In genomic region chr10:80161321-80162084, GRCh38 we compare ENCODE assay signal across 10 cellular contexts. TPM values are rescaled to one million over a fixed set of nuclear protein-coding genes. Genes with fewer than 3 reads are reported as not detected.
A peak's percentile ranks its signal among the peaks of the same experiment; 100 is the strongest.
DNase-seq lines count a peak whose midpoint lies in the region; ATAC-seq and TF ChIP-seq lines count a peak whose summit lies in the region.
"Had no signal": no experiment of that assay in that cellular context is flagged by ENCODE, and none has a peak within 500 bp of the region (broad histone marks: within the 10 kb centered on the region; RNA-seq: fewer than 3 reads in every experiment).

No MANE protein-coding gene starts in this region.

- H2AFZ ChIP-seq in neural progenitor cell (replicated peaks), result no peak overlapping the region

- H3K4me3 ChIP-seq in choroid plexus epithelial cell (ENCODE audit: low read depth, low read length), result no peak overlapping the region
- no peak overlapping the region for H3K4me3 ChIP-seq in neural progenitor cell

- no peak overlapping the region for H3K4me3 Mint-ChIP-seq in neural progenitor cell

- H3F3A ChIP-seq in neural progenitor cell (ENCODE audit: low read depth), result no peaks in the 10 kb centered on the region

- no peak overlapping the region for H3K4me2 ChIP-seq in neural progenitor cell

- ATAC-seq in HG02623 (IDR thresholded peaks at IDR 0.05; ENCODE audit: unreplicated experiment), result no peak

- H3K27me3 ChIP-seq in neural progenitor cell, result no peaks in the 10 kb centered on the region

- H4K20me1 ChIP-seq in neural progenitor cell (ENCODE audit: low read depth), result peaks cover 7% of the 10 kb centered on the region

- H3K9me3 ChIP-seq in neural progenitor cell (ENCODE audit: low read depth), result no peaks in the 10 kb centered on the region

- no peaks in the 10 kb centered on the region for H3K9me3 Mint-ChIP-seq in neural progenitor cell

- H3K36me3 Mint-ChIP-seq in neural progenitor cell, result peaks cover 3% of the 10 kb centered on the region

- no peak overlapping the region for H3K27ac ChIP-seq in neural progenitor cell
- H3K27ac ChIP-seq: 22Rv1 had no signal

- H3K4me1 Mint-ChIP-seq in neural progenitor cell, result peaks cover 42% of the 10 kb centered on the region

- no peaks in the 10 kb centered on the region for H3K79me2 ChIP-seq in neural progenitor cell (ENCODE audit: low read depth)

- H3K9ac ChIP-seq in neural progenitor cell, result no peak overlapping the region

- H3K36me3 ChIP-seq in neural progenitor cell, result no peaks in the 10 kb centered on the region

- peak; percentile 50 for TF ChIP-seq CTCF in choroid plexus epithelial cell (conservative IDR thresholded peaks at IDR 0.05; ENCODE audit: low read depth, low read length)
- peak; percentile 50 for TF ChIP-seq CTCF in neural progenitor cell (IDR thresholded peaks at IDR 0.05)

- H3K27me3 Mint-ChIP-seq in neural progenitor cell (ENCODE audit: insufficient read depth, low read depth), result peaks cover 4% of the 10 kb centered on the region

- peak overlapping the region; percentile 46 for H3K27ac Mint-ChIP-seq in neural progenitor cell

- H3K4me1 ChIP-seq in neural progenitor cell, result peaks cover 13% of the 10 kb centered on the region

- DNase-seq in DMS 273 (lab: John Stamatoyannopoulos, UW; ENCODE audit: unreplicated experiment) (peak; percentile 62), DMS 273 treated with DMSO at 0.1 percent for 48 hours (lab: John Stamatoyannopoulos, UW) (no peak), NAMALWA (ENCODE audit: low spot score) (peak; percentile 31), choroid plexus epithelial cell (ENCODE audit: low read depth) (peak; percentile 49), neural progenitor cell (ENCODE audit: low spot score) (peak; percentile 62), AG08395 (ENCODE audit: low spot score) (no peak), kidney glomerular epithelial cell (lab: John Stamatoyannopoulos, UW) (no peak)
- DNase-seq: stimulated activated naive CD4-positive, alpha-beta T cell treated with Interleukin-2 at 50 U/mL for 16 hours had no signal

RNA-seq across cellular contexts. Expression of gene PLAC9, which starts 29.0 kb away (rescaled TPM):
- total RNA-seq in neural progenitor cell (ENCODE audit: low replicate concordance), result not detected in 2 replicates

RNA-seq across cellular contexts. Expression of gene ANXA11, which starts 43.8 kb away (rescaled TPM):
- total RNA-seq in neural progenitor cell (ENCODE audit: low replicate concordance), result 2.7 and 7.3 TPM in 2 replicates

Comparison
In these comparisons a context has a peak if more than half of its experiments do, and no peak if none do; other contexts are left out.
1. DNase-seq: peak in DMS 273 (single experiment), NAMALWA (single experiment), choroid plexus epithelial cell (single experiment) and neural progenitor cell (single experiment); none in DMS 273 treated with DMSO at 0.1 percent for 48 hours (single experiment), AG08395 (single experiment) and kidney glomerular epithelial cell (single experiment).